Comparison of ENCODE assay signal across 8 cellular contexts in genomic region chr10:25725917-25726716, GRCh38.
DNase-seq lines count a peak whose midpoint lies in the region; ATAC-seq and TF ChIP-seq lines count a peak whose summit lies in the region.

No MANE protein-coding gene starts in this region.

- no peaks in the 10 kb centered on the region for H3K27me3 ChIP-seq in kidney epithelial cell (ENCODE audit: control insufficient read depth, insufficient read depth, low read length)

- in situ Hi-C loops in astrocyte of the spinal cord (cut with HindIII; ENCODE audit: low sequenced_read_pairs), result no loop called here

- ATAC-seq in GM19035 (IDR thresholded peaks at IDR 0.05; ENCODE audit: unreplicated experiment) (peak; percentile 78), HG03439 (IDR thresholded peaks at IDR 0.05; ENCODE audit: unreplicated experiment) (peak; percentile 75), HG02840 (IDR thresholded peaks at IDR 0.05; ENCODE audit: low FRiP score, unreplicated experiment) (no peak)

- H3K4me3 ChIP-seq in astrocyte of the spinal cord (ENCODE audit: low read depth, low read length) (no peak overlapping the region), kidney epithelial cell (ENCODE audit: low read depth, low read length) (no peak overlapping the region)

- TF ChIP-seq CTCF in astrocyte of the spinal cord (IDR thresholded peaks at IDR 0.05; ENCODE audit: low read depth, low read length) (peak; percentile 72), kidney epithelial cell (IDR thresholded peaks at IDR 0.05; ENCODE audit: insufficient read depth, low read length, poor library complexity, severe bottlenecking) (peak; percentile 65)

- no peaks in the 10 kb centered on the region for H3K36me3 ChIP-seq in kidney epithelial cell (ENCODE audit: control insufficient read depth, insufficient read depth, low read length)

- peak; percentile 72 for DNase-seq in DMS114 treated with DMSO at 0.1 percent for 48 hours (lab: John Stamatoyannopoulos, UW; ENCODE audit: unreplicated experiment)
- peak; percentile 13 to 68 for DNase-seq in NCI-H526 (lab: John Stamatoyannopoulos, UW)
- DNase-seq in astrocyte of the spinal cord (ENCODE audit: low read depth, low spot score), result peak; percentile 47
- DNase-seq in kidney epithelial cell (ENCODE audit: low read depth), result peak; percentile 29
- no peak for DNase-seq in activated gamma-delta T cell (lab: John Stamatoyannopoulos, UW)
